ENCODE assay signal across 18 cellular contexts in the genomic region with DNA sequence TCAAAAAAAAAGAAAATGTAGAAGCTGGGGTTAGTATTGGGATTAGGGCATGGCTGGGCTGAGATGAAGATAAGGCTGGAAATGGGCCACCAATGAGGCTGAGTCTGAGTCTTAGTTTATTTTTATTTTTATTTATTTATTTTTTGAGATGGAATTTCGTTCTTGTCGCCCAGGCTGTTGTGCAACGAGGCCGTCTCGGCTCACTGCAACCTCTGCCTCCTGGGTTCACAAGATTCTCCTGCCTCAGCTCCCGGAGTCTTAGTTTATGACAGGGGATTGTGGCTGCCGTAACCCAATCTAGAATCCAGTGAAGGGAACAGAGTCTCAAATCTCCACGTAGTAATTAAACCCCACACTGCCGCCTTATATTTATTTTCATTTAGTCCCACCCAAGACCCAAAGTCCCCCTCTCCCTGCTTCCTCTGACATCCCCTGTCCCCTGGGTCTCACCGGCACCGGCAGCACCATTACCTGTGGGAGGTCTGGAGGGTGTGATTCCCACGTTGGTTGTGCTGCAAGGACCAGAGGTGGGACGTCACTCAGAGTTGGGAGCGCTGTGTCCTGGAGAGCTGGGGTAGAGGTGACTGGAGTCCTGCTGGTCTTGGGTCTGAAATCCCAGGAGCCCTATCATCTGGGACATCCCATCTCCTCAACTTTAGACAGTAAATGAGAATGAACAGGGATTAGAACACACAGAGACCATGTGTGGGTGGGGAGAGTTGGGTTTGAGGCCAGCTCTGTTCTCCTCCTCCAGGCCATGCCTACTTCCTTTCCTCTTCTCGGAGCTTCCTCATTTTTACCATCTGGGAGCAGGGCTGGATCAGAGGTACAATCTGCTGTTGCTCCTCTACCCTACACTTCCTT. TPM values are rescaled to one million over a fixed set of nuclear protein-coding genes. Genes with fewer than 3 reads are reported as not detected.
DNase-seq lines count a peak whose midpoint lies in the region; ATAC-seq and TF ChIP-seq lines count a peak whose summit lies in the region.
"Had no signal": no experiment of that assay in that cellular context is flagged by ENCODE, and none has a peak within 500 bp of the region (broad histone marks: within the 10 kb centered on the region; RNA-seq: fewer than 3 reads in every experiment).

A gene with protein sequence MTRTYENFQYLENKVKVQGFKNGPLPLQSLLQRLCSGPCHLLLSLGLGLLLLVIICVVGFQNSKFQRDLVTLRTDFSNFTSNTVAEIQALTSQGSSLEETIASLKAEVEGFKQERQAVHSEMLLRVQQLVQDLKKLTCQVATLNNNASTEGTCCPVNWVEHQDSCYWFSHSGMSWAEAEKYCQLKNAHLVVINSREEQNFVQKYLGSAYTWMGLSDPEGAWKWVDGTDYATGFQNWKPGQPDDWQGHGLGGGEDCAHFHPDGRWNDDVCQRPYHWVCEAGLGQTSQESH (minus strand): TSS at position 671 of the 864 bp plus-strand sequence. CDS start 1,439 bp downstream, outside the sequence.

- no peaks in the 10 kb centered on the region for H3K9me3 ChIP-seq in left lung
- no peaks in the 10 kb centered on the region for H3K9me3 ChIP-seq in stomach
- H3K9me3 ChIP-seq in prostate gland, result no peaks in the 10 kb centered on the region
- H3K9me3 ChIP-seq: adrenal gland had no signal

- H3K27me3 Mint-ChIP-seq in natural killer cell treated with Interleukin-12 subunit alpha and Interleukin-12 subunit beta and Interleukin-15 and Interleukin-18, amount 100 ng/mL, for 72 hours, result no peaks in the 10 kb centered on the region
- H3K27me3 Mint-ChIP-seq: central memory CD8-positive, alpha-beta T cell had no signal

- H3K4me3 Mint-ChIP-seq in natural killer cell treated with Interleukin-12 subunit alpha and Interleukin-12 subunit beta and Interleukin-15 and Interleukin-18, amount 100 ng/mL, for 72 hours, result no peak within 1 kb of the TSS
- H3K4me3 Mint-ChIP-seq: activated CD4-positive, alpha-beta memory T cell treated with anti-CD3 and anti-CD28 coated beads, Interleukin-2, amount 10 ng/mL, durations not matched to agents 7 days and 5 days; activated T-cell treated with anti-CD3 and anti-CD28 coated beads, Interleukin-2, amount 50 U/mL, for 72 hours had no signal

- intact Hi-C loops in left lung (cut with DNase I), result no loop called here
- intact Hi-C loops in stomach (cut with DNase I; ENCODE audit: low total_unique reads), result no loop called here
- intact Hi-C loops in prostate gland (cut with DNase I), result no loop called here

- 57 to 71% (median 70%) methylated on average over 15 of the region's 15 CpGs for WGBS in stomach, 5 donors
- 71% methylated on average over 15 of the region's 15 CpGs for WGBS in prostate gland

- TF ChIP-seq POLR2A in stomach (IDR thresholded peaks at IDR 0.05), result no peak
- TF ChIP-seq POLR2A in prostate gland (IDR thresholded peaks at IDR 0.05), result no peak

- ATAC-seq in left lung, result peak; percentile 59
- ATAC-seq in natural killer cell treated with Interleukin-12 subunit alpha and Interleukin-12 subunit beta and Interleukin-15 and Interleukin-18, amount 100 ng/mL, for 72 hours, result no peak
- ATAC-seq: activated T-cell treated with anti-CD3 and anti-CD28 coated beads, Interleukin-2, amount 50 U/mL, for 72 hours; K562 had no signal

- H3K27me3 ChIP-seq in left lung (no peaks in the 10 kb centered on the region), stomach (peaks cover 0 to 5% (median 0%) of the 10 kb centered on the region in 3 donors), prostate gland (replicated peaks; ENCODE audit: insufficient read depth) (no peaks in the 10 kb centered on the region)
- H3K27me3 ChIP-seq: adrenal gland had no signal

- TF ChIP-seq CTCF in left lung (IDR thresholded peaks at IDR 0.05) (no peak), stomach (IDR thresholded peaks at IDR 0.05) (no peak), prostate gland (IDR thresholded peaks at IDR 0.05) (no peak)

- no peaks in the 10 kb centered on the region for H3K9me3 Mint-ChIP-seq in natural killer cell treated with Interleukin-12 subunit alpha and Interleukin-12 subunit beta and Interleukin-15 and Interleukin-18, amount 100 ng/mL, for 72 hours
- H3K9me3 Mint-ChIP-seq: activated CD4-positive, alpha-beta memory T cell treated with anti-CD3 and anti-CD28 coated beads, Interleukin-2, amount 10 ng/mL, durations not matched to agents 7 days and 5 days; activated T-cell treated with anti-CD3 and anti-CD28 coated beads, Interleukin-2, amount 50 U/mL, for 72 hours; central memory CD8-positive, alpha-beta T cell had no signal

- DNase-seq in KBM-7 (peak; percentile 78), OCI-M1 (lab: John Stamatoyannopoulos, UW) (peak; percentile 31), left lung (no peak), stomach (no peak), prostate gland (ENCODE audit: low spot score) (no peak), NCI-H446 (lab: John Stamatoyannopoulos, UW) (no peak)
- DNase-seq in natural killer cell treated with Interleukin-12 subunit alpha and Interleukin-12 subunit beta and Interleukin-15 and Interleukin-18, amount 100 ng/mL, for 72 hours (ENCODE audit: low spot score), result no peak
- DNase-seq: activated CD4-positive, alpha-beta memory T cell treated with anti-CD3 and anti-CD28 coated beads, Interleukin-2, amount 10 ng/mL, durations not matched to agents 7 days and 5 days; activated T-cell treated with anti-CD3 and anti-CD28 coated beads, Interleukin-2, amount 50 U/mL, for 72 hours; DMS53; NCI-H1694; NCI-H510A; PC-9; stimulated activated CD4-positive, alpha-beta T cell treated with anti-CD3 and anti-CD28 coated beads, Interleukin-15, amount 100 ng/mL, for 24 hours had no signal

- in situ Hi-C loops in KBM-7 (cut with MboI; ENCODE audit: low pct_unique_long_range_greater_than_20kb, low sequenced_read_pairs), result no loop called here

- H3K36me3 ChIP-seq in left lung (no peaks in the 10 kb centered on the region), stomach (no peaks in the 10 kb centered on the region), prostate gland (no peaks in the 10 kb centered on the region)
- H3K36me3 ChIP-seq: adrenal gland had no signal

- H3K4me3 ChIP-seq in left lung, result peak within 1 kb of the TSS in 1 of 2 donors; percentile 18
- H3K4me3 ChIP-seq in stomach, result no peak within 1 kb of the TSS
- H3K4me3 ChIP-seq in prostate gland, result no peak within 1 kb of the TSS
- H3K4me3 ChIP-seq: adrenal gland, K562, PC-9 had no signal

- no peak for TF ChIP-seq EP300 in stomach (IDR thresholded peaks at IDR 0.05)

- H3K4me1 Mint-ChIP-seq in natural killer cell treated with Interleukin-12 subunit alpha and Interleukin-12 subunit beta and Interleukin-15 and Interleukin-18, amount 100 ng/mL, for 72 hours (ENCODE audit: low read depth in 2 of 2), result peaks cover 35 to 39% of the 10 kb centered on the region in 2 donors

- peak within 1 kb of the TSS in 1 of 2 donors; percentile 57 for H3K27ac Mint-ChIP-seq in natural killer cell treated with Interleukin-12 subunit alpha and Interleukin-12 subunit beta and Interleukin-15 and Interleukin-18, amount 100 ng/mL, for 72 hours
- H3K27ac Mint-ChIP-seq: activated CD4-positive, alpha-beta memory T cell treated with anti-CD3 and anti-CD28 coated beads, Interleukin-2, amount 10 ng/mL, durations not matched to agents 7 days and 5 days; activated T-cell treated with anti-CD3 and anti-CD28 coated beads, Interleukin-2, amount 50 U/mL, for 72 hours had no signal

- no peaks in the 10 kb centered on the region for H3K36me3 Mint-ChIP-seq in natural killer cell treated with Interleukin-12 subunit alpha and Interleukin-12 subunit beta and Interleukin-15 and Interleukin-18, amount 100 ng/mL, for 72 hours

- H3K27ac ChIP-seq in left lung (no peak within 1 kb of the TSS), stomach (peak within 1 kb of the TSS in 3 of 5 donors; percentile 17 to 42 (median 24)), prostate gland (no peak within 1 kb of the TSS)
- H3K27ac ChIP-seq: epithelial cell of prostate, PC-9 had no signal

- H3K4me1 ChIP-seq in left lung (peaks cover 0 to 15% of the 10 kb centered on the region in 2 donors), stomach (peaks cover 0 to 6% (median 0%) of the 10 kb centered on the region in 4 donors), prostate gland (replicated peaks) (no peaks in the 10 kb centered on the region)
- H3K4me1 ChIP-seq: adrenal gland had no signal

RNA-seq across cellular contexts. Expression of the gene that starts here (rescaled TPM):
- total RNA-seq in left lung (1 to 10 TPM; 7.8 to 9.6 TPM), stomach (1 to 10 TPM in 2 of 5 donors, not detected in 3; 1.2 to 4.8 TPM), prostate gland (1 to 10 TPM in 1 of 2 donors, under 1 TPM in 1; 0.55 to 5.7 TPM)
- 1 to 10 TPM in 2 of 3 donors, under 1 TPM in 1; 0.75 to 6.6 (median 2.2) TPM for polyA plus RNA-seq in stomach
- total RNA-seq in natural killer cell treated with Interleukin-12 subunit alpha and Interleukin-12 subunit beta and Interleukin-15 and Interleukin-18, amount 100 ng/mL, for 72 hours, result not detected
- total RNA-seq: activated CD4-positive, alpha-beta memory T cell treated with anti-CD3 and anti-CD28 coated beads, Interleukin-2, amount 10 ng/mL, durations not matched to agents 7 days and 5 days; activated T-cell treated with anti-CD3 and anti-CD28 coated beads, Interleukin-2, amount 50 U/mL, for 72 hours; PC-9 had no signal

Comparison
In these comparisons a context has a peak if more than half of its experiments do, and no peak if none do; other contexts are left out.
1. DNase-seq: peak in KBM-7 (single experiment) and OCI-M1 (single experiment); none in left lung (0 of 2), stomach (single experiment), natural killer cell treated with Interleukin-12 subunit alpha and Interleukin-12 subunit beta and Interleukin-15 and Interleukin-18, amount 100 ng/mL, for 72 hours (single experiment), prostate gland (single experiment) and NCI-H446 (0 of 2).
2. H3K27ac ChIP-seq: peak in stomach (3 of 5); none in left lung (0 of 2) and prostate gland (0 of 2).